22 cellular contexts compared by ENCODE assay signal in genomic region chr10:77168861-77169260, GRCh38.
DNase-seq lines count a peak whose midpoint lies in the region; ATAC-seq, FAIRE-seq and TF ChIP-seq lines count a peak whose summit lies in the region.
"Had no signal": no experiment of that assay in that cellular context is flagged by ENCODE, and none has a peak within 500 bp of the region (broad histone marks: within the 10 kb centered on the region; RNA-seq: fewer than 3 reads in every experiment).

No MANE protein-coding gene starts in this region.

- RAD21 ChIA-PET in GM12878 (lab: Charles Lee; ENCODE audit: unreplicated experiment) = interaction anchor here (1.2 to 3.3 kb wide), 7 partner anchors 73 to 544 kb away, joined by 3 to 24 read pairs (median 7); no protein-coding TSS in a partner anchor

- H3K27ac ChIP-seq in A549 (peak overlapping the region in 1 of 2 experiments; percentile 7; a peak in 1 of 6 replicates), GM12878 (ENCODE audit: control insufficient read depth, insufficient read depth) (no peak overlapping the region), foreskin keratinocyte (no peak overlapping the region)

- TF ChIP-seq RAD21 in A549 (conservative IDR thresholded peaks at IDR 0.05 in 1 of 2, IDR thresholded peaks at IDR 0.05 in 1 of 2) (no peak), GM12878 (IDR thresholded peaks at IDR 0.05; ENCODE audit: insufficient read depth, low read depth, low read length) (no peak)

- H3K4me1 Mint-ChIP-seq in Caco-2 (ENCODE audit: low read depth, unreplicated experiment) = peaks cover 15% of the 10 kb centered on the region

- TF ChIP-seq EP300 in A549 (IDR thresholded peaks at IDR 0.05) = no peak
- no peak for TF ChIP-seq EP300 in GM12878 (IDR thresholded peaks at IDR 0.05; ENCODE audit: borderline replicate concordance in 1 of 2, control insufficient read depth in 1 of 2, low read depth in 2 of 2, low read length in 2 of 2)

- ATAC-seq in A549 (no peak), GM12878 (no peak), foreskin keratinocyte (peak; percentile 28), HG02798 (IDR thresholded peaks at IDR 0.05; ENCODE audit: poor library complexity, unreplicated experiment) (no peak)

- in situ Hi-C loops in GM12878 (cut with MboI) = loop anchor here (5.0 kb wide), 2 partner anchors 473 to 548 kb away; no protein-coding TSS in a partner anchor

- intact Hi-C loops in GM12878 (cut with micrococcal nuclease; ENCODE audit: unreplicated experiment) = loop anchor here (5.0 kb wide), 1 partner anchor 668 kb away; no protein-coding TSS in a partner anchor
- intact Hi-C loops in head of caudate nucleus (cut with DNase I) = no loop called here
- intact Hi-C loops in Caco-2 (cut with micrococcal nuclease; ENCODE audit: unreplicated experiment) = loop anchor here (5.0 kb wide), 1 partner anchor 163 kb away; no protein-coding TSS in a partner anchor

- CTCF ChIA-PET in A549 (lab: Yijun Ruan, JAX) (interaction anchor here (1.2 to 16.7 kb wide), 7 partner anchors 10 to 668 kb away, joined by 3 to 627 read pairs (median 6); partner anchors contain the start of gene KCNMA1), GM12878 (lab: Yijun Ruan, JAX) (interaction anchor here (0.9 to 23.3 kb wide), 23 partner anchors 8 to 669 kb away, joined by 3 to 532 read pairs (median 3); partner anchors contain the start of gene KCNMA1), Caco-2 (lab: Charles Lee) (interaction anchor here (1.2 kb wide), 2 partner anchors 79 to 588 kb away, joined by 3 read pairs; no protein-coding TSS in a partner anchor)

- no peaks in the 10 kb centered on the region for H3K79me2 ChIP-seq in GM12878 (ENCODE audit: control insufficient read depth, insufficient read depth, low read length)

- FAIRE-seq in A549 (lab: Jason Lieb, UNC) = no peak
- no peak for FAIRE-seq in GM12878 (lab: Jason Lieb, UNC)
- FAIRE-seq: GM18507, GM19239 had no signal

- SMC1A ChIA-PET in GM12878 (lab: Charles Lee; ENCODE audit: uncharacterized antibody, unreplicated experiment) = interaction anchor here (0.8 to 10.3 kb wide), 11 partner anchors 10 to 548 kb away, joined by 3 to 113 read pairs (median 5); no protein-coding TSS in a partner anchor

- H3K27me3 ChIP-seq in GM12878 (replicated peaks in 1 of 2; ENCODE audit: control insufficient read depth in 2 of 2, insufficient read depth in 2 of 2, low read length in 1 of 2) = no peaks in the 10 kb centered on the region
- H3K27me3 ChIP-seq in foreskin keratinocyte = no peaks in the 10 kb centered on the region
- no peaks in the 10 kb centered on the region for H3K27me3 ChIP-seq in Caco-2 (replicated peaks; ENCODE audit: control insufficient read depth, insufficient read depth, low read length)
- H3K27me3 ChIP-seq: BE2C had no signal

- H3K36me3 Mint-ChIP-seq in Caco-2 (ENCODE audit: insufficient read depth, unreplicated experiment) = no peaks in the 10 kb centered on the region

- H3K4me3 ChIP-seq in A549 = no peak overlapping the region
- no peak overlapping the region for H3K4me3 ChIP-seq in GM12878
- no peak overlapping the region for H3K4me3 ChIP-seq in Caco-2 (ENCODE audit: low read depth, low read length)

- no peak overlapping the region for H3K4me3 Mint-ChIP-seq in Caco-2 (ENCODE audit: unreplicated experiment)

- BruUV-seq in GM12878 (replicated peaks; lab: Mats Ljungman, UMichigan) = no TSS peak
- BruUV-seq in Caco-2 (replicated peaks; lab: Mats Ljungman, UMichigan) = no TSS peak

- H3K4me2 ChIP-seq in A549 (peak overlapping the region; percentile 3; the same call in 2 of the 3 replicates), GM12878 (ENCODE audit: control insufficient read depth, insufficient read depth) (no peak overlapping the region)
- H3K4me2 ChIP-seq: SK-N-SH had no signal

- H3K9me3 ChIP-seq in A549 = no peaks in the 10 kb centered on the region
- H3K9me3 ChIP-seq in GM12878 (replicated peaks; ENCODE audit: control insufficient read depth, insufficient read depth, low read length) = no peaks in the 10 kb centered on the region
- H3K9me3 ChIP-seq in Caco-2 = no peaks in the 10 kb centered on the region
- H3K9me3 ChIP-seq: BE2C, SK-N-SH had no signal

- H2AFZ ChIP-seq in GM12878 (ENCODE audit: control insufficient read depth, low read depth, low read length) = no peak overlapping the region

- 9% methylated on average over 2 of the region's 2 CpGs for WGBS in A549 (ENCODE audit: missing lambda C conversion rate)
- 0% methylated on average over 2 of the region's 2 CpGs for WGBS in GM12878 (ENCODE audit: insufficient coverage, insufficient replicate concordance, low lambda C conversion rate, missing lambda C conversion rate)

- H3K9ac ChIP-seq in GM12878 (ENCODE audit: control insufficient read depth, insufficient read depth, low read length) = no peak overlapping the region
- H3K9ac ChIP-seq: SK-N-SH had no signal

- POLR2A ChIA-PET in A549 (lab: Yijun Ruan, JAX) (no interaction called here), GM12878 (lab: Charles Lee) (no interaction called here), Caco-2 (lab: Charles Lee) (no interaction called here)

- TF ChIP-seq POLR2A in A549 (IDR thresholded peaks at IDR 0.05; ENCODE audit: low read length) (no peak), GM12878 (IDR thresholded peaks at IDR 0.05; ENCODE audit: low read depth, low read length) (no peak)

- no peaks in the 10 kb centered on the region for H3K36me3 ChIP-seq in GM12878 (ENCODE audit: control insufficient read depth in 2 of 2, insufficient read depth in 2 of 2, low read length in 1 of 2)
- no peaks in the 10 kb centered on the region for H3K36me3 ChIP-seq in Caco-2 (ENCODE audit: control insufficient read depth, insufficient read depth, low read length)
- H3K36me3 ChIP-seq: BE2C had no signal

- DNase-seq in A549 (ENCODE audit: low read depth in 1 of 2, low spot score in 1 of 2) (no peak), NCI-H69 (lab: John Stamatoyannopoulos, UW) (peak; percentile 10), GM12878 (ENCODE audit: low read depth, low spot score) (no peak), foreskin keratinocyte (peak; percentile 62 to 76), head of caudate nucleus (no peak), Caco-2 (no peak)
- DNase-seq in effector CD4-positive, alpha-beta T cell = no peak
- DNase-seq: BE2C, DMS 273 treated with DMSO at 0.1 percent for 48 hours, H7, KG1, MV-4-11, NCI-H1694 treated with DMSO at 0.1 percent for 48 hours, NCI-H2081 treated with DMSO at 0.1 percent for 48 hours, NCI-H2171 treated with DMSO at 0.1 percent for 48 hours, NCI-H524 treated with DMSO at 0.1 percent for 48 hours, RPMI8226, SIG-M5, SK-N-SH had no signal

- H3K4me1 ChIP-seq in A549 = peaks cover 16% of the 10 kb centered on the region
- H3K4me1 ChIP-seq in GM12878 (ENCODE audit: control insufficient read depth, insufficient read depth, low read length) = no peaks in the 10 kb centered on the region
- peaks cover 17% of the 10 kb centered on the region for H3K4me1 ChIP-seq in foreskin keratinocyte
- H3K4me1 ChIP-seq in Caco-2 = peaks cover 3% of the 10 kb centered on the region; the same call in 1 of the 2 replicates

- no peak for TF ChIP-seq CTCF in A549 (IDR thresholded peaks at IDR 0.05)
- no peak for TF ChIP-seq CTCF in GM12878 (IDR thresholded peaks at IDR 0.05 in 2 of 3, conservative IDR thresholded peaks at IDR 0.05 in 1 of 3; ENCODE audit: control insufficient read depth in 2 of 3, extremely low read depth in 1 of 3, insufficient read depth in 1 of 3, low read depth in 3 of 3, low read length in 3 of 3)
- TF ChIP-seq CTCF in foreskin keratinocyte (conservative IDR thresholded peaks at IDR 0.05) = no peak
- TF ChIP-seq CTCF in Caco-2 (IDR thresholded peaks at IDR 0.05; ENCODE audit: insufficient read depth in 1 of 2, low read depth in 1 of 2, low read length in 1 of 2, severe bottlenecking in 1 of 2, unreplicated experiment in 1 of 2) = no peak

- H3K27me3 Mint-ChIP-seq in Caco-2 (ENCODE audit: insufficient read depth, unreplicated experiment) = no peaks in the 10 kb centered on the region

- H4K20me1 ChIP-seq in GM12878 (ENCODE audit: control insufficient read depth, insufficient read depth) = no peaks in the 10 kb centered on the region

- H3K9me3 Mint-ChIP-seq in Caco-2 (ENCODE audit: unreplicated experiment) = no peaks in the 10 kb centered on the region

- no peak overlapping the region for H3K27ac Mint-ChIP-seq in Caco-2 (ENCODE audit: unreplicated experiment)

TF ChIP-seq in A549, 52 proteins besides CTCF, POLR2A, EP300 and RAD21:
- TF ChIP-seq CHD4 (IDR thresholded peaks at IDR 0.05; ENCODE audit: borderline replicate concordance) (no peak), KDM5A (IDR thresholded peaks at IDR 0.05) (no peak), HOXA7 (CRISPR knock-in tag; IDR thresholded peaks at IDR 0.05) (no peak)

TF ChIP-seq in GM12878, 131 proteins besides CTCF, POLR2A, EP300 and RAD21:
- TF ChIP-seq TCF7 (IDR thresholded peaks at IDR 0.05; ENCODE audit: borderline replicate concordance) (no peak), ZBTB40 (IDR thresholded peaks at IDR 0.05; ENCODE audit: borderline replicate concordance) (peak; percentile 38; the same call in 1 of the 2 replicates)

Comparison
In these comparisons a context has a peak if more than half of its experiments do, and no peak if none do; other contexts are left out.
1. DNase-seq: peak in NCI-H69 (single experiment) and foreskin keratinocyte (2 of 2); none in A549 (0 of 2), GM12878 (single experiment), head of caudate nucleus (0 of 42), Caco-2 (0 of 2) and effector CD4-positive, alpha-beta T cell (single experiment).